ENCODE assay signal across 1 cellular context in the genomic region with DNA sequence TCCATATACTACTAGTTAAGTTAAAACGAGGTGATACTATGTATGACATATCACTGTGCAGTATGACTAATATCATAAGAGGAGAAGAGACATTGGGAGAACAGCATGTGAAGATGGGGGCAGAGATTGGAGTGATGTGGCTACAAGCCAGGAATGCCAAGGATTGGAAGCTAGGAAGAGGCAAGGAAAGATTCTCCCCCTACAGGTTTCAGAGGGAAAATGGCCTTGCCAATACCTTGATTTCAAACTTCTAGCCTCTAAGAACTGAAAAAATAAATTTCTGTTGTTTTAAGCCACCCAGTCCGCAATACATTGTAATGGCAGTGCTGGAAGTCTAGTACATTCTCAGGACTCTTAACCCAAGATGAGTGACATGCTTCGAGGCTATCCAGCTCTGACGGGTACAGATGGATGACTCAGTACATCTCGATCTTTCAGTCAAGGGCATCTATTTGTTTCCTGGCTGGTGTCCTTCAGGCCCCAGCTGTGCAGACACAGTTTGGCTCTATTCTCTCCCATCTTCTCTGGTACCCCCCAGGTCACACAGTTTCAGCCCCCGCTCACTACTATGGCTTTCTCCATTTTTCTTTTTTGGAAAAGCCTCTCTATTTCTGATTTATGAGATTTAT.
TF ChIP-seq lines count a peak whose summit lies in the region.

No MANE protein-coding gene starts in this region.

TF ChIP-seq in HepG2, 621 proteins besides CTCF, POLR2A, EP300 and RAD21:
- TF ChIP-seq KLF9 (CRISPR knock-in tag; IDR thresholded peaks at IDR 0.05; ENCODE audit: low read depth) (no peak), GLI4 (CRISPR knock-in tag; IDR thresholded peaks at IDR 0.05; ENCODE audit: borderline replicate concordance) (no peak), GABPB1 (CRISPR knock-in tag; IDR thresholded peaks at IDR 0.05) (no peak), CAMTA2 (CRISPR knock-in tag; IDR thresholded peaks at IDR 0.05; ENCODE audit: borderline replicate concordance) (no peak), SAFB2 (CRISPR knock-in tag; IDR thresholded peaks at IDR 0.05; ENCODE audit: borderline replicate concordance, low read depth) (no peak), HNRNPL (IDR thresholded peaks at IDR 0.05; ENCODE audit: low read depth, low read length) (no peak)
- TF ChIP-seq, protein P1, sequence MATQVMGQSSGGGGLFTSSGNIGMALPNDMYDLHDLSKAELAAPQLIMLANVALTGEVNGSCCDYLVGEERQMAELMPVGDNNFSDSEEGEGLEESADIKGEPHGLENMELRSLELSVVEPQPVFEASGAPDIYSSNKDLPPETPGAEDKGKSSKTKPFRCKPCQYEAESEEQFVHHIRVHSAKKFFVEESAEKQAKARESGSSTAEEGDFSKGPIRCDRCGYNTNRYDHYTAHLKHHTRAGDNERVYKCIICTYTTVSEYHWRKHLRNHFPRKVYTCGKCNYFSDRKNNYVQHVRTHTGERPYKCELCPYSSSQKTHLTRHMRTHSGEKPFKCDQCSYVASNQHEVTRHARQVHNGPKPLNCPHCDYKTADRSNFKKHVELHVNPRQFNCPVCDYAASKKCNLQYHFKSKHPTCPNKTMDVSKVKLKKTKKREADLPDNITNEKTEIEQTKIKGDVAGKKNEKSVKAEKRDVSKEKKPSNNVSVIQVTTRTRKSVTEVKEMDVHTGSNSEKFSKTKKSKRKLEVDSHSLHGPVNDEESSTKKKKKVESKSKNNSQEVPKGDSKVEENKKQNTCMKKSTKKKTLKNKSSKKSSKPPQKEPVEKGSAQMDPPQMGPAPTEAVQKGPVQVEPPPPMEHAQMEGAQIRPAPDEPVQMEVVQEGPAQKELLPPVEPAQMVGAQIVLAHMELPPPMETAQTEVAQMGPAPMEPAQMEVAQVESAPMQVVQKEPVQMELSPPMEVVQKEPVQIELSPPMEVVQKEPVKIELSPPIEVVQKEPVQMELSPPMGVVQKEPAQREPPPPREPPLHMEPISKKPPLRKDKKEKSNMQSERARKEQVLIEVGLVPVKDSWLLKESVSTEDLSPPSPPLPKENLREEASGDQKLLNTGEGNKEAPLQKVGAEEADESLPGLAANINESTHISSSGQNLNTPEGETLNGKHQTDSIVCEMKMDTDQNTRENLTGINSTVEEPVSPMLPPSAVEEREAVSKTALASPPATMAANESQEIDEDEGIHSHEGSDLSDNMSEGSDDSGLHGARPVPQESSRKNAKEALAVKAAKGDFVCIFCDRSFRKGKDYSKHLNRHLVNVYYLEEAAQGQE (IDR thresholded peaks at IDR 0.05; ENCODE audit: borderline replicate concordance in 1 of 2, low read depth in 1 of 2, low read length in 2 of 2): no peak
- TF ChIP-seq, protein P2, sequence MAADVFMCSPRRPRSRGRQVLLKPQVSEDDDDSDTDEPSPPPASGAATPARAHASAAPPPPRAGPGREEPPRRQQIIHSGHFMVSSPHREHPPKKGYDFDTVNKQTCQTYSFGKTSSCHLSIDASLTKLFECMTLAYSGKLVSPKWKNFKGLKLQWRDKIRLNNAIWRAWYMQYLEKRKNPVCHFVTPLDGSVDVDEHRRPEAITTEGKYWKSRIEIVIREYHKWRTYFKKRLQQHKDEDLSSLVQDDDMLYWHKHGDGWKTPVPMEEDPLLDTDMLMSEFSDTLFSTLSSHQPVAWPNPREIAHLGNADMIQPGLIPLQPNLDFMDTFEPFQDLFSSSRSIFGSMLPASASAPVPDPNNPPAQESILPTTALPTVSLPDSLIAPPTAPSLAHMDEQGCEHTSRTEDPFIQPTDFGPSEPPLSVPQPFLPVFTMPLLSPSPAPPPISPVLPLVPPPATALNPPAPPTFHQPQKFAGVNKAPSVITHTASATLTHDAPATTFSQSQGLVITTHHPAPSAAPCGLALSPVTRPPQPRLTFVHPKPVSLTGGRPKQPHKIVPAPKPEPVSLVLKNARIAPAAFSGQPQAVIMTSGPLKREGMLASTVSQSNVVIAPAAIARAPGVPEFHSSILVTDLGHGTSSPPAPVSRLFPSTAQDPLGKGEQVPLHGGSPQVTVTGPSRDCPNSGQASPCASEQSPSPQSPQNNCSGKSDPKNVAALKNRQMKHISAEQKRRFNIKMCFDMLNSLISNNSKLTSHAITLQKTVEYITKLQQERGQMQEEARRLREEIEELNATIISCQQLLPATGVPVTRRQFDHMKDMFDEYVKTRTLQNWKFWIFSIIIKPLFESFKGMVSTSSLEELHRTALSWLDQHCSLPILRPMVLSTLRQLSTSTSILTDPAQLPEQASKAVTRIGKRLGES (CRISPR knock-in tag; IDR thresholded peaks at IDR 0.05; ENCODE audit: borderline replicate concordance): no peak
- TF ChIP-seq, protein P3, sequence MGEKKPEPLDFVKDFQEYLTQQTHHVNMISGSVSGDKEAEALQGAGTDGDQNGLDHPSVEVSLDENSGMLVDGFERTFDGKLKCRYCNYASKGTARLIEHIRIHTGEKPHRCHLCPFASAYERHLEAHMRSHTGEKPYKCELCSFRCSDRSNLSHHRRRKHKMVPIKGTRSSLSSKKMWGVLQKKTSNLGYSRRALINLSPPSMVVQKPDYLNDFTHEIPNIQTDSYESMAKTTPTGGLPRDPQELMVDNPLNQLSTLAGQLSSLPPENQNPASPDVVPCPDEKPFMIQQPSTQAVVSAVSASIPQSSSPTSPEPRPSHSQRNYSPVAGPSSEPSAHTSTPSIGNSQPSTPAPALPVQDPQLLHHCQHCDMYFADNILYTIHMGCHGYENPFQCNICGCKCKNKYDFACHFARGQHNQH (CRISPR knock-in tag; IDR thresholded peaks at IDR 0.05): no peak
